ENCODE assay signal across 1 cellular context in the genomic region with DNA sequence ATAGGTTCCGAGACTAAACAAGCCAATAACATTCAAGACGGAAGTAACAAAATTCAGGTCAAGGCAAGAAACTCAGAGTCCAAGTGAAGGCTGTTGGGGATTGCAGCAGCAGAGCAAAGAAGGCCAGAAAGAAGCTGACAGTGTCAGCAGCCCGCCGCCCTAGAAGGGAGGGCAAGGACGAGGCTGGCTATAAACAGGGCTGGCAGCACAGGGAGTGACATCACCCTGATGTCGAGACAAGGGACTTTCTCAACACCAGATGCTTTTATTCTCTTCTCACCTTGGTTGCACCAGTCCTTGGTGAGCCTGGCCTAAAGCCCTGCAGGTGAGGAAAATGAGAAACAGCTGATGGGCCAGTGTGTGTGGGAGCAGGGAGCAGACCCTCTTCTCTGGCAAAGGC.
TF ChIP-seq lines count a peak whose summit lies in the region.

No MANE protein-coding gene starts in this region.

TF ChIP-seq in H1, 55 proteins besides CTCF, POLR2A, EP300 and RAD21 (continued from another document):
- no peak for TF ChIP-seq CHD7 (IDR thresholded peaks at IDR 0.05; ENCODE audit: insufficient replicate concordance, low read length)
- no peak for TF ChIP-seq SIN3A (conservative IDR thresholded peaks at IDR 0.05 in 1 of 2, IDR thresholded peaks at IDR 0.05 in 1 of 2; ENCODE audit: low read depth in 1 of 2, low read length in 2 of 2)
- TF ChIP-seq SIRT6 (IDR thresholded peaks at IDR 0.05; ENCODE audit: low read length): no peak
- TF ChIP-seq POLR2AphosphoS5 (IDR thresholded peaks at IDR 0.05; ENCODE audit: low read depth, low read length): no peak
- no peak for TF ChIP-seq CTBP2 (IDR thresholded peaks at IDR 0.05; ENCODE audit: borderline replicate concordance, insufficient read depth, insufficient read length, low read length)
- no peak for TF ChIP-seq RNF2 (IDR thresholded peaks at IDR 0.05; ENCODE audit: borderline replicate concordance, low read depth, low read length, missing control alignments, poor library complexity, severe bottlenecking)
- no peak for TF ChIP-seq MAFK (IDR thresholded peaks at IDR 0.05; ENCODE audit: low read depth, low read length)
